12 cellular contexts compared by ENCODE assay signal in the genomic region with DNA sequence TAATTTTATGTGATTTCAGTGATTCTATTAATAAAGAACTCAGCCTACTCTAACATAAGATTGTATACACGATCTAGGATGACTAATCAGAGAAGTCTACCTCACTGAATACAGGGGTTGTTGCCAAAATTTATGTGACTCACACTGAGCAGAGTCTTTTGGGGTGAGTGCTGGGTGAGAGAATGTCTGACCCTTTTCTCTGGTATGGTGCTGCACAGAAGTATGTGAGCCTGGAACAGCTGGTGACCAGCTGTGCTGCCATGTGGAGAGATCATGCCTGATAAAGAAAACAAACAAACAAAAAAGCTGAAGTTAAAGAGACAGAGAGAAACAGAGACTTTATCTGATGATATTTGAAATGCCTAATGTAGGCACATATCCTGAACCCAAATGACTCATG.
DNase-seq lines count a peak whose midpoint lies in the region; ATAC-seq and TF ChIP-seq lines count a peak whose summit lies in the region.
"Had no signal": no experiment of that assay in that cellular context is flagged by ENCODE, and none has a peak within 500 bp of the region (broad histone marks: within the 10 kb centered on the region; RNA-seq: fewer than 3 reads in every experiment).

No MANE protein-coding gene starts in this region.

- H3K4me3 ChIP-seq in Panc1 (ENCODE audit: low read depth in 2 of 2, low read length in 2 of 2): no peak overlapping the region
- H3K4me3 ChIP-seq: cardiac muscle cell had no signal

- CTCF ChIA-PET in Panc1 (lab: Charles Lee): no interaction called here

- no peaks in the 10 kb centered on the region for H3K4me1 Mint-ChIP-seq in natural killer cell
- H3K4me1 Mint-ChIP-seq: nephron progenitor cell had no signal

- no peaks in the 10 kb centered on the region for H3K9me3 ChIP-seq in Panc1 (ENCODE audit: control insufficient read depth, insufficient read depth, low read depth, low read length)

- no peaks in the 10 kb centered on the region for H3K4me1 ChIP-seq in Panc1 (ENCODE audit: control insufficient read depth, insufficient read depth, low read length)

- peaks cover 4 to 13% of the 10 kb centered on the region in 2 donors for H3K9me3 Mint-ChIP-seq in natural killer cell

- POLR2A ChIA-PET in Panc1 (lab: Charles Lee): no interaction called here

- no peaks in the 10 kb centered on the region for H3K36me3 ChIP-seq in Panc1 (ENCODE audit: control insufficient read depth, insufficient read depth, low read length)
- H3K36me3 ChIP-seq: cardiac muscle cell had no signal

- no peaks in the 10 kb centered on the region for H3K27me3 ChIP-seq in Panc1 (ENCODE audit: control insufficient read depth, insufficient read depth, low read length)
- H3K27me3 ChIP-seq: cardiac muscle cell had no signal

- H3K27ac ChIP-seq in Panc1 (ENCODE audit: low read length): no peak overlapping the region
- H3K27ac ChIP-seq: cardiac muscle cell had no signal

- ATAC-seq in Panc1 (peak; percentile 72), natural killer cell (no peak), sciatic nerve (no peak), HG03280 (IDR thresholded peaks at IDR 0.05; ENCODE audit: unreplicated experiment) (no peak)

- no peaks in the 10 kb centered on the region for H3K27me3 Mint-ChIP-seq in natural killer cell (ENCODE audit: low read depth in 2 of 2)

- no peak overlapping the region for H3K4me3 Mint-ChIP-seq in natural killer cell
- H3K4me3 Mint-ChIP-seq: nephron progenitor cell had no signal

- no TSS peak for BruUV-seq in Panc1 (replicated peaks; lab: Mats Ljungman, UMichigan)

- intact Hi-C loops in Panc1 (cut with micrococcal nuclease; ENCODE audit: unreplicated experiment) (no loop called here), natural killer cell (cut with micrococcal nuclease) (no loop called here), sciatic nerve (cut with DNase I) (no loop called here)

- no peaks in the 10 kb centered on the region for H3K36me3 Mint-ChIP-seq in natural killer cell

- in situ Hi-C loops in Panc1 (cut with HindIII; ENCODE audit: low pct_unique_long_range_greater_than_20kb, low sequenced_read_pairs): no loop called here

- TF ChIP-seq CTCF in Panc1 (IDR thresholded peaks at IDR 0.05) (no peak), natural killer cell (IDR thresholded peaks at IDR 0.05) (no peak)

- DNase-seq in DMS53 treated with DMSO at 0.1 percent for 48 hours (lab: John Stamatoyannopoulos, UW; ENCODE audit: unreplicated experiment) (peak; percentile 39), Panc1 (ENCODE audit: low read depth, low spot score) (no peak), fibroblast of gingiva (ENCODE audit: low read depth) (peak; percentile 95), non-pigmented ciliary epithelial cell (ENCODE audit: low read depth) (peak; percentile 91), natural killer cell (no peak), sciatic nerve (ENCODE audit: low spot score) (no peak)
- DNase-seq in effector CD4-positive, alpha-beta T cell: no peak
- DNase-seq: NCI-H2171; nephron progenitor cell; stimulated activated CD4-positive, alpha-beta T cell treated with anti-CD3 and anti-CD28 coated beads, Interleukin-4, amount 100 ng/mL, for 4 hours had no signal

- H3K27ac Mint-ChIP-seq in natural killer cell: no peak overlapping the region
- H3K27ac Mint-ChIP-seq: nephron progenitor cell had no signal

Comparison
In these comparisons a context has a peak if more than half of its experiments do, and no peak if none do; other contexts are left out.
1. DNase-seq: peak in DMS53 treated with DMSO at 0.1 percent for 48 hours (single experiment), fibroblast of gingiva (single experiment) and non-pigmented ciliary epithelial cell (single experiment); none in Panc1 (single experiment), natural killer cell (single experiment), sciatic nerve (single experiment) and effector CD4-positive, alpha-beta T cell (single experiment).